Comparison of ENCODE assay signal across 21 cellular contexts in the genomic region with DNA sequence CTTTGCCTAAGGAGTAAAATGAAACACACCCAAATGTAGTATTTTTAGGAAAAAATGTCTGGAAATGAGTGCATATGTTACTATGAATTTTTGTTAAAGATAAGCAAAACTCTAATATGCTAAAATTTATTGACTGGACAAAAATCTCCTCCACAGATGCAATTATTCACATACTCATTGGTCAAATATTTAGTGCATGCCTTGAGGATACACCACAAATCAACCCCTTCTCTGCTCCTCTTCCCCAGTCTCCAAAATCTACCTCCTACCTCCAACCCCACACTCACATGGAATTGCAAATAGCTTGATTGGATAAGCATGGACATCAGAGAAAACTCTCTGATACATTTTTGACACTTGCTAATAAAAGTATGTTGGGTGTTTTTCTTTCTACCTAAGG.
DNase-seq lines count a peak whose midpoint lies in the region; ATAC-seq and TF ChIP-seq lines count a peak whose summit lies in the region.
"Had no signal": no experiment of that assay in that cellular context is flagged by ENCODE, and none has a peak within 500 bp of the region (broad histone marks: within the 10 kb centered on the region; RNA-seq: fewer than 3 reads in every experiment).

No MANE protein-coding gene starts in this region.

- no peaks in the 10 kb centered on the region for H4K20me1 ChIP-seq in GM23338 (replicated peaks; ENCODE audit: insufficient read depth)

- no peak overlapping the region for H3K4me2 ChIP-seq in GM23338

- H3K27ac ChIP-seq in upper lobe of right lung (peak overlapping the region; percentile 73), GM23338 (ENCODE audit: low read depth) (no peak overlapping the region)
- H3K27ac ChIP-seq: cardiac muscle cell, foreskin keratinocyte, WERI-Rb-1 had no signal

- H3K79me2 ChIP-seq in GM23338 (replicated peaks; ENCODE audit: insufficient read depth) = no peaks in the 10 kb centered on the region
- H3K79me2 ChIP-seq: hepatocyte had no signal

- H3K36me3 Mint-ChIP-seq in T-helper 17 cell (ENCODE audit: low read depth) = no peaks in the 10 kb centered on the region
- H3K36me3 Mint-ChIP-seq in nephron (ENCODE audit: low read depth) = no peaks in the 10 kb centered on the region
- H3K36me3 Mint-ChIP-seq in GM23338 (ENCODE audit: low read depth) = no peaks in the 10 kb centered on the region

- no peaks in the 10 kb centered on the region for H3K9me2 ChIP-seq in GM23338 (ENCODE audit: insufficient read depth)

- no peak overlapping the region for H2AFZ ChIP-seq in GM23338
- H2AFZ ChIP-seq: hepatocyte had no signal

- H3K4me1 ChIP-seq in upper lobe of right lung (peaks cover 45% of the 10 kb centered on the region), GM23338 (ENCODE audit: insufficient read depth) (no peaks in the 10 kb centered on the region)
- H3K4me1 ChIP-seq: foreskin keratinocyte had no signal

- no peak overlapping the region for H3K4me3 ChIP-seq in upper lobe of right lung
- no peak overlapping the region for H3K4me3 ChIP-seq in GM23338
- H3K4me3 ChIP-seq: cardiac muscle cell, hepatocyte, suprapubic skin had no signal

- H3K4me3 Mint-ChIP-seq in T-helper 17 cell = no peak overlapping the region
- H3K4me3 Mint-ChIP-seq in nephron = no peak overlapping the region
- no peak overlapping the region for H3K4me3 Mint-ChIP-seq in GM23338
- H3K4me3 Mint-ChIP-seq: B cell, IgD-negative memory B cell had no signal

- DNase-seq in ELR (ENCODE audit: low read depth) = peak; percentile 43
- no peak for DNase-seq in T-helper 17 cell
- DNase-seq in upper lobe of right lung = no peak
- DNase-seq in AG08395 (ENCODE audit: low spot score) = no peak
- no peak for DNase-seq in GM23338 (ENCODE audit: low spot score)
- DNase-seq in COLO668 (lab: John Stamatoyannopoulos, UW; ENCODE audit: unreplicated experiment) = no peak
- DNase-seq: activated effector memory CD4-positive, alpha-beta T cell treated with anti-CD3 and anti-CD28 coated beads, Interleukin-2, amount 50 U/mL, for 16 hours; foreskin keratinocyte; left ventricle myocardium superior; NCI-H1694 treated with DMSO at 0.1 percent for 48 hours; NCI-H774; retina; Right ventricle myocardium superior; stimulated activated CD4-positive, alpha-beta T cell treated with anti-CD3 and anti-CD28 coated beads, Interleukin-15, amount 100 ng/mL, for 24 hours; WERI-Rb-1 had no signal

- H3K27ac Mint-ChIP-seq in T-helper 17 cell = peak overlapping the region; percentile 39
- H3K27ac Mint-ChIP-seq in nephron = peak overlapping the region; percentile 3 to 85 (median 74)
- no peak overlapping the region for H3K27ac Mint-ChIP-seq in GM23338
- H3K27ac Mint-ChIP-seq: B cell, IgD-negative memory B cell had no signal

- H3K9me3 ChIP-seq in T-helper 17 cell (ENCODE audit: control insufficient read depth, low read length, poor library complexity, severe bottlenecking) (no peaks in the 10 kb centered on the region), upper lobe of right lung (no peaks in the 10 kb centered on the region)
- H3K9me3 ChIP-seq: suprapubic skin had no signal

- H3K9me3 Mint-ChIP-seq in nephron = peaks cover 8% of the 10 kb centered on the region
- H3K9me3 Mint-ChIP-seq in GM23338 = peaks cover 2% of the 10 kb centered on the region; the same call in 1 of the 3 replicates

- H3K36me3 ChIP-seq in upper lobe of right lung (no peaks in the 10 kb centered on the region), GM23338 (ENCODE audit: insufficient read depth) (no peaks in the 10 kb centered on the region)
- H3K36me3 ChIP-seq: cardiac muscle cell, suprapubic skin, WERI-Rb-1 had no signal

- H3F3A ChIP-seq in GM23338 (replicated peaks; ENCODE audit: low read depth) = no peaks in the 10 kb centered on the region

- ATAC-seq in T-helper 17 cell = no peak
- no peak for ATAC-seq in upper lobe of right lung
- ATAC-seq in GM23338 = no peak
- ATAC-seq: foreskin keratinocyte, left ventricle myocardium superior had no signal

- H3K4me1 Mint-ChIP-seq in T-helper 17 cell (peaks cover 2% of the 10 kb centered on the region), nephron (peaks cover 59% of the 10 kb centered on the region), GM23338 (peaks cover 6% of the 10 kb centered on the region; the same call in 2 of the 3 replicates)
- H3K4me1 Mint-ChIP-seq: B cell had no signal

- TF ChIP-seq CTCF in nephron (IDR thresholded peaks at IDR 0.05; ENCODE audit: unreplicated experiment in 3 of 3) (no peak), upper lobe of right lung (IDR thresholded peaks at IDR 0.05) (no peak), GM23338 (conservative IDR thresholded peaks at IDR 0.05; ENCODE audit: low read depth in 2 of 2) (no peak)

- H3K27me3 Mint-ChIP-seq in T-helper 17 cell = no peaks in the 10 kb centered on the region
- H3K27me3 Mint-ChIP-seq in nephron (ENCODE audit: low read depth) = peaks cover 4% of the 10 kb centered on the region
- peaks cover 3% of the 10 kb centered on the region for H3K27me3 Mint-ChIP-seq in GM23338 (ENCODE audit: insufficient read depth, low read depth, poor library complexity)

- intact Hi-C loops in upper lobe of right lung (cut with DNase I) = no loop called here

- H3K27me3 ChIP-seq in upper lobe of right lung (no peaks in the 10 kb centered on the region), GM23338 (ENCODE audit: insufficient read depth) (no peaks in the 10 kb centered on the region)
- H3K27me3 ChIP-seq: cardiac muscle cell, foreskin keratinocyte, hepatocyte, suprapubic skin had no signal

TF ChIP-seq in GM23338, 12 proteins besides CTCF, POLR2A, EP300 and RAD21 (continues in another document):
- no peak for TF ChIP-seq EZH2phosphoT487 (IDR thresholded peaks at IDR 0.05; ENCODE audit: unreplicated experiment)
- TF ChIP-seq, protein P1, sequence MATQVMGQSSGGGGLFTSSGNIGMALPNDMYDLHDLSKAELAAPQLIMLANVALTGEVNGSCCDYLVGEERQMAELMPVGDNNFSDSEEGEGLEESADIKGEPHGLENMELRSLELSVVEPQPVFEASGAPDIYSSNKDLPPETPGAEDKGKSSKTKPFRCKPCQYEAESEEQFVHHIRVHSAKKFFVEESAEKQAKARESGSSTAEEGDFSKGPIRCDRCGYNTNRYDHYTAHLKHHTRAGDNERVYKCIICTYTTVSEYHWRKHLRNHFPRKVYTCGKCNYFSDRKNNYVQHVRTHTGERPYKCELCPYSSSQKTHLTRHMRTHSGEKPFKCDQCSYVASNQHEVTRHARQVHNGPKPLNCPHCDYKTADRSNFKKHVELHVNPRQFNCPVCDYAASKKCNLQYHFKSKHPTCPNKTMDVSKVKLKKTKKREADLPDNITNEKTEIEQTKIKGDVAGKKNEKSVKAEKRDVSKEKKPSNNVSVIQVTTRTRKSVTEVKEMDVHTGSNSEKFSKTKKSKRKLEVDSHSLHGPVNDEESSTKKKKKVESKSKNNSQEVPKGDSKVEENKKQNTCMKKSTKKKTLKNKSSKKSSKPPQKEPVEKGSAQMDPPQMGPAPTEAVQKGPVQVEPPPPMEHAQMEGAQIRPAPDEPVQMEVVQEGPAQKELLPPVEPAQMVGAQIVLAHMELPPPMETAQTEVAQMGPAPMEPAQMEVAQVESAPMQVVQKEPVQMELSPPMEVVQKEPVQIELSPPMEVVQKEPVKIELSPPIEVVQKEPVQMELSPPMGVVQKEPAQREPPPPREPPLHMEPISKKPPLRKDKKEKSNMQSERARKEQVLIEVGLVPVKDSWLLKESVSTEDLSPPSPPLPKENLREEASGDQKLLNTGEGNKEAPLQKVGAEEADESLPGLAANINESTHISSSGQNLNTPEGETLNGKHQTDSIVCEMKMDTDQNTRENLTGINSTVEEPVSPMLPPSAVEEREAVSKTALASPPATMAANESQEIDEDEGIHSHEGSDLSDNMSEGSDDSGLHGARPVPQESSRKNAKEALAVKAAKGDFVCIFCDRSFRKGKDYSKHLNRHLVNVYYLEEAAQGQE (IDR thresholded peaks at IDR 0.05; ENCODE audit: unreplicated experiment) = no peak
- no peak for TF ChIP-seq ZNF331 (CRISPR knock-in tag; IDR thresholded peaks at IDR 0.05; ENCODE audit: low read depth)
- TF ChIP-seq NANOG (IDR thresholded peaks at IDR 0.05; ENCODE audit: borderline replicate concordance) = no peak
- TF ChIP-seq POLR2AphosphoS5 (IDR thresholded peaks at IDR 0.05; ENCODE audit: low read depth) = no peak
- TF ChIP-seq STAT1 (IDR thresholded peaks at IDR 0.05; ENCODE audit: unreplicated experiment) = no peak
- no peak for TF ChIP-seq JUNB (IDR thresholded peaks at IDR 0.05; ENCODE audit: unreplicated experiment)
